Comparison of ENCODE assay signal across 16 cellular contexts in genomic region chr7:158944195-158944594, GRCh38.
DNase-seq lines count a peak whose midpoint lies in the region; ATAC-seq, FAIRE-seq and TF ChIP-seq lines count a peak whose summit lies in the region.
"Had no signal": no experiment of that assay in that cellular context is flagged by ENCODE, and none has a peak within 500 bp of the region (broad histone marks: within the 10 kb centered on the region; RNA-seq: fewer than 3 reads in every experiment).

No MANE protein-coding gene starts in this region.

- peaks cover 13% of the 10 kb centered on the region for H3K36me3 Mint-ChIP-seq in Caco-2 (ENCODE audit: insufficient read depth, unreplicated experiment)
- H3K36me3 Mint-ChIP-seq in type B pancreatic cell, result peaks cover 40% of the 10 kb centered on the region

- intact Hi-C loops in Caco-2 (cut with micrococcal nuclease; ENCODE audit: unreplicated experiment) (no loop called here), mucosa of descending colon (cut with DNase I, micrococcal nuclease) (no loop called here)

- H3K9me3 ChIP-seq in Caco-2 (no peaks in the 10 kb centered on the region), mucosa of descending colon (no peaks in the 10 kb centered on the region)
- H3K9me3 ChIP-seq: A549 had no signal

- H3K4me1 ChIP-seq in Caco-2 (no peaks in the 10 kb centered on the region), mucosa of descending colon (ENCODE audit: low read depth) (no peaks in the 10 kb centered on the region)
- H3K4me1 ChIP-seq: A549 had no signal

- peaks cover 2% of the 10 kb centered on the region for H3K36me3 ChIP-seq in Caco-2 (ENCODE audit: control insufficient read depth, insufficient read depth, low read length)
- peaks cover 19% of the 10 kb centered on the region for H3K36me3 ChIP-seq in bronchial epithelial cell (ENCODE audit: control insufficient read depth, insufficient read depth, low read length)
- H3K36me3 ChIP-seq in mucosa of descending colon (ENCODE audit: low read depth), result peaks cover 6% of the 10 kb centered on the region

- DNase-seq in Caco-2, result no peak
- no peak for DNase-seq in bronchial epithelial cell (ENCODE audit: low read depth)
- no peak for DNase-seq in mucosa of descending colon
- DNase-seq in type B pancreatic cell (ENCODE audit: extremely low spot score, unreplicated experiment), result no peak
- DNase-seq in NCI-H1436 (lab: John Stamatoyannopoulos, UW), result no peak
- no peak for DNase-seq in GM13977 (ENCODE audit: low spot score)
- DNase-seq: CD8-positive, alpha-beta T cell; DMS79 treated with DMSO at 0.1 percent for 48 hours; EL; H7; IMR-90 had no signal

- in situ Hi-C loops in GM13977 (cut with MboI; ENCODE audit: low pct_unique_long_range_greater_than_20kb, low sequenced_read_pairs, unreplicated experiment), result no loop called here

- BruUV-seq in Caco-2 (replicated peaks; lab: Mats Ljungman, UMichigan), result no TSS peak

- H3K27me3 Mint-ChIP-seq in Caco-2 (ENCODE audit: insufficient read depth, unreplicated experiment) (no peaks in the 10 kb centered on the region), type B pancreatic cell (no peaks in the 10 kb centered on the region)

- peak; percentile 45 for ATAC-seq in mucosa of descending colon
- ATAC-seq: A549; CD8-positive, alpha-beta T cell; GM23338 had no signal

- FAIRE-seq in bronchial epithelial cell (lab: Jason Lieb, UNC), result peak; percentile 40
- FAIRE-seq: A549, G401.6, GM12891 had no signal

- TF ChIP-seq CTCF in Caco-2 (IDR thresholded peaks at IDR 0.05; ENCODE audit: insufficient read depth in 1 of 2, low read depth in 1 of 2, low read length in 1 of 2, severe bottlenecking in 1 of 2, unreplicated experiment in 1 of 2), result no peak
- no peak for TF ChIP-seq CTCF in bronchial epithelial cell (IDR thresholded peaks at IDR 0.05; ENCODE audit: insufficient read depth, low read length, severe bottlenecking)
- TF ChIP-seq CTCF in mucosa of descending colon (IDR thresholded peaks at IDR 0.05), result no peak
- TF ChIP-seq CTCF in type B pancreatic cell (conservative IDR thresholded peaks at IDR 0.05), result no peak
- TF ChIP-seq CTCF in GM13977 (IDR thresholded peaks at IDR 0.05; ENCODE audit: extremely low read depth, insufficient read depth, missing control alignments), result no peak

- peaks cover 19% of the 10 kb centered on the region for H3K9me3 Mint-ChIP-seq in Caco-2 (ENCODE audit: unreplicated experiment)
- no peaks in the 10 kb centered on the region for H3K9me3 Mint-ChIP-seq in type B pancreatic cell

- POLR2A ChIA-PET in Caco-2 (lab: Charles Lee), result no interaction called here

- H3K4me1 Mint-ChIP-seq in Caco-2 (ENCODE audit: low read depth, unreplicated experiment), result no peaks in the 10 kb centered on the region
- H3K4me1 Mint-ChIP-seq in type B pancreatic cell (ENCODE audit: unreplicated experiment), result no peaks in the 10 kb centered on the region
- H3K4me1 Mint-ChIP-seq: CD14-positive monocyte, GM23338 had no signal

- CTCF ChIA-PET in Caco-2 (lab: Charles Lee), result no interaction called here

- H3K4me3 Mint-ChIP-seq in Caco-2 (ENCODE audit: unreplicated experiment), result no peak overlapping the region
- H3K4me3 Mint-ChIP-seq in type B pancreatic cell, result no peak overlapping the region
- H3K4me3 Mint-ChIP-seq: CD14-positive monocyte; CD8-positive, alpha-beta T cell; GM23338 had no signal

- H3K27me3 ChIP-seq in Caco-2 (replicated peaks; ENCODE audit: control insufficient read depth, insufficient read depth, low read length) (no peaks in the 10 kb centered on the region), bronchial epithelial cell (ENCODE audit: control insufficient read depth, insufficient read depth, low read length) (no peaks in the 10 kb centered on the region)

- H3K27ac Mint-ChIP-seq in Caco-2 (ENCODE audit: unreplicated experiment) (peak overlapping the region; percentile 32), type B pancreatic cell (peak overlapping the region; percentile 22)
- H3K27ac Mint-ChIP-seq: CD8-positive, alpha-beta T cell; GM23338 had no signal

- H3K4me3 ChIP-seq in Caco-2 (ENCODE audit: low read depth, low read length), result no peak overlapping the region
- no peak overlapping the region for H3K4me3 ChIP-seq in bronchial epithelial cell (ENCODE audit: low read depth, low read length)
- no peak overlapping the region for H3K4me3 ChIP-seq in mucosa of descending colon
- H3K4me3 ChIP-seq: A549, GM23338 had no signal
